In genomic region chr19:35194022-35194984, GRCh38 we compare ENCODE assay signal across 1 cellular context.
TF ChIP-seq lines count a peak whose summit lies in the region.

No MANE protein-coding gene starts in this region.

TF ChIP-seq in HCT116, 20 proteins besides CTCF, POLR2A, EP300 and RAD21:
- TF ChIP-seq POLR2AphosphoS5 (IDR thresholded peaks at IDR 0.05; ENCODE audit: low read depth, low read length), result no peak
